30 cellular contexts compared by ENCODE assay signal in genomic region chr1:182556279-182556678, GRCh38. TPM values are rescaled to one million over a fixed set of nuclear protein-coding genes. Genes with fewer than 3 reads are reported as not detected.
DNase-seq lines count a peak whose midpoint lies in the region; ATAC-seq lines count a peak whose summit lies in the region.
"Had no signal": no experiment of that assay in that cellular context is flagged by ENCODE, and none has a peak within 500 bp of the region (broad histone marks: within the 10 kb centered on the region; RNA-seq: fewer than 3 reads in every experiment).

No MANE protein-coding gene starts in this region.

- no peak overlapping the region for H4K5ac ChIP-seq in mesendoderm (ENCODE audit: low read length)

- H3K4me1 Mint-ChIP-seq in activated T-helper 17 cell treated with anti-CD3 and anti-CD28 coated beads, Interleukin-2, amount 50 U/mL, for 72 hours = no peaks in the 10 kb centered on the region
- H3K4me1 Mint-ChIP-seq in stimulated activated memory B cell treated with anti-CD40 and anti-IgM and Interleukin-4, amounts not matched to agents 10 μg/mL and 1 μg/mL and 100 μg/mL, for 72 hours = no peaks in the 10 kb centered on the region
- H3K4me1 Mint-ChIP-seq: activated B cell treated with CpG ODN at 0.5 μM for 24 hours; CD4-positive, alpha-beta memory T cell; neural crest cell had no signal

- H2BK15ac ChIP-seq in mesendoderm (replicated peaks; ENCODE audit: low read depth) = no peak overlapping the region

- H3K27me3 ChIP-seq in BLaER1 treated with 17β-estradiol and CSF1 and Interleukin-3, amounts not matched to agents 10 nM and 100 nM = no peaks in the 10 kb centered on the region
- H3K27me3 ChIP-seq in GM23248 (replicated peaks; ENCODE audit: insufficient read depth) (no peaks in the 10 kb centered on the region), mesendoderm (ENCODE audit: insufficient read depth, low read length, poor library complexity) (no peaks in the 10 kb centered on the region)
- H3K27me3 ChIP-seq: adrenal gland, colonic mucosa, esophagus squamous epithelium, gastrocnemius medialis, right lobe of liver, thyroid gland had no signal

- in situ Hi-C loops in GM23248 (cut with MboI) = no loop called here

- H3K27me3 Mint-ChIP-seq in activated T-helper 17 cell treated with anti-CD3 and anti-CD28 coated beads, Interleukin-2, amount 50 U/mL, for 72 hours = peaks cover 11% of the 10 kb centered on the region
- H3K27me3 Mint-ChIP-seq in stimulated activated memory B cell treated with anti-CD40 and anti-IgM and Interleukin-4, amounts not matched to agents 10 μg/mL and 1 μg/mL and 100 μg/mL, for 72 hours = no peaks in the 10 kb centered on the region
- H3K27me3 Mint-ChIP-seq: activated B cell treated with CpG ODN at 0.5 μM for 24 hours; stimulated activated naive CD8-positive, alpha-beta T cell treated with anti-CD3 and anti-CD28 coated beads, Interleukin-15, Interleukin-2, amounts not matched to agents 100 ng/mL and 50 ng/mL, for 24 hours had no signal

- H3K56ac ChIP-seq in mesendoderm (ENCODE audit: low read length) = no peak overlapping the region

- no peaks in the 10 kb centered on the region for H3K79me1 ChIP-seq in mesendoderm (ENCODE audit: low read length)

- no peak overlapping the region for H3K9ac ChIP-seq in BLaER1 treated with 17β-estradiol and CSF1 and Interleukin-3, amounts not matched to agents 10 nM and 100 nM
- no peak overlapping the region for H3K9ac ChIP-seq in GM23248
- H3K9ac ChIP-seq in mesendoderm (ENCODE audit: low read length) = no peak overlapping the region

- no peak overlapping the region for H2AK5ac ChIP-seq in mesendoderm (ENCODE audit: low read length)

- ATAC-seq in activated T-helper 17 cell treated with anti-CD3 and anti-CD28 coated beads, Interleukin-2, amount 50 U/mL, for 72 hours (replicated peaks) = peak; percentile 59
- no peak for ATAC-seq in GM21529 (IDR thresholded peaks at IDR 0.05; ENCODE audit: unreplicated experiment)
- no peak for ATAC-seq in stimulated activated memory B cell treated with anti-CD40 and anti-IgM and Interleukin-4, amounts not matched to agents 10 μg/mL and 1 μg/mL and 100 μg/mL, for 72 hours
- ATAC-seq: mucosa of descending colon, right lobe of liver had no signal

- no peaks in the 10 kb centered on the region for H4K20me1 ChIP-seq in BLaER1 treated with 17β-estradiol and CSF1 and Interleukin-3, amounts not matched to agents 10 nM and 100 nM
- no peaks in the 10 kb centered on the region for H4K20me1 ChIP-seq in GM23248 (ENCODE audit: insufficient read depth)

- no peak overlapping the region for H3K23ac ChIP-seq in mesendoderm (ENCODE audit: low read length)

- no peaks in the 10 kb centered on the region for H3F3A ChIP-seq in GM23248 (ENCODE audit: insufficient read depth)

- H3K4me2 ChIP-seq in BLaER1 treated with 17β-estradiol and CSF1 and Interleukin-3, amounts not matched to agents 10 nM and 100 nM = peak overlapping the region in 8 of 11 experiments; percentile 32 to 61 (median 46); a peak in 14 of 22 replicates
- H3K4me2 ChIP-seq in GM23248 (ENCODE audit: unreplicated experiment) (no peak overlapping the region), mesendoderm (ENCODE audit: low read length) (no peak overlapping the region)

- no peak overlapping the region for H3K4me3 Mint-ChIP-seq in activated T-helper 17 cell treated with anti-CD3 and anti-CD28 coated beads, Interleukin-2, amount 50 U/mL, for 72 hours
- H3K4me3 Mint-ChIP-seq in stimulated activated memory B cell treated with anti-CD40 and anti-IgM and Interleukin-4, amounts not matched to agents 10 μg/mL and 1 μg/mL and 100 μg/mL, for 72 hours = no peak overlapping the region
- H3K4me3 Mint-ChIP-seq: activated B cell treated with CpG ODN at 0.5 μM for 24 hours; CD4-positive, alpha-beta memory T cell; neural crest cell; stimulated activated naive CD8-positive, alpha-beta T cell treated with anti-CD3 and anti-CD28 coated beads, Interleukin-15, Interleukin-2, amounts not matched to agents 100 ng/mL and 50 ng/mL, for 24 hours had no signal

- no peak overlapping the region for H2BK5ac ChIP-seq in mesendoderm (ENCODE audit: low read length)

- H3K4me3 ChIP-seq in BLaER1 treated with 17β-estradiol and CSF1 and Interleukin-3, amounts not matched to agents 10 nM and 100 nM = no peak overlapping the region
- H3K4me3 ChIP-seq in GM23248 (no peak overlapping the region), mesendoderm (ENCODE audit: low read length) (no peak overlapping the region)
- H3K4me3 ChIP-seq: adrenal gland, colonic mucosa, esophagus squamous epithelium, gastrocnemius medialis, mucosa of descending colon, right lobe of liver, thyroid gland had no signal

- H3K36me3 ChIP-seq in BLaER1 treated with 17β-estradiol and CSF1 and Interleukin-3, amounts not matched to agents 10 nM and 100 nM = no peaks in the 10 kb centered on the region
- H3K36me3 ChIP-seq in GM23248 (ENCODE audit: low read depth) (no peaks in the 10 kb centered on the region), mesendoderm (ENCODE audit: control insufficient read depth, insufficient read depth, low read length) (no peaks in the 10 kb centered on the region)
- H3K36me3 ChIP-seq: adrenal gland, colonic mucosa, esophagus squamous epithelium, gastrocnemius medialis, right lobe of liver, thyroid gland had no signal

- peaks cover 0 to 41% (median 30%) of the 10 kb centered on the region in 10 experiments; a peak in 15 of 20 replicates for H3K4me1 ChIP-seq in BLaER1 treated with 17β-estradiol and CSF1 and Interleukin-3, amounts not matched to agents 10 nM and 100 nM
- H3K4me1 ChIP-seq in GM23248 (ENCODE audit: insufficient read depth) (no peaks in the 10 kb centered on the region), mesendoderm (ENCODE audit: control insufficient read depth, low read depth, low read length) (peaks cover 2% of the 10 kb centered on the region)
- H3K4me1 ChIP-seq: adrenal gland, colonic mucosa, esophagus squamous epithelium, gastrocnemius medialis, right lobe of liver, thyroid gland had no signal

- peak overlapping the region in 4 of 11 experiments; percentile 6 to 58 (median 42); a peak in 4 of 22 replicates for H3K27ac ChIP-seq in BLaER1 treated with 17β-estradiol and CSF1 and Interleukin-3, amounts not matched to agents 10 nM and 100 nM
- no peak overlapping the region for H3K27ac ChIP-seq in GM23248
- H3K27ac ChIP-seq in mesendoderm (ENCODE audit: low read depth, low read length) = no peak overlapping the region
- H3K27ac ChIP-seq: adrenal gland, colonic mucosa, esophagus squamous epithelium, gastrocnemius medialis, right lobe of liver, thyroid gland had no signal

- H2AFZ ChIP-seq in GM23248 = no peak overlapping the region

- H3K79me2 ChIP-seq in GM23248 (ENCODE audit: insufficient read depth) (no peaks in the 10 kb centered on the region), mesendoderm (ENCODE audit: control insufficient read depth, insufficient read depth, low read length) (no peaks in the 10 kb centered on the region)

- H4K8ac ChIP-seq in mesendoderm (ENCODE audit: low read depth, low read length) = no peak overlapping the region

- H3K4ac ChIP-seq in mesendoderm (ENCODE audit: low read depth, low read length) = no peak overlapping the region

- peaks cover 9 to 19% (median 12%) of the 10 kb centered on the region in 11 experiments; a peak in 21 of 22 replicates for H3K9me3 ChIP-seq in BLaER1 treated with 17β-estradiol and CSF1 and Interleukin-3, amounts not matched to agents 10 nM and 100 nM (replicated peaks in 1 of 11)
- H3K9me3 ChIP-seq in GM23248 (ENCODE audit: low read depth) = no peaks in the 10 kb centered on the region
- H3K9me3 ChIP-seq: adrenal gland, colonic mucosa, gastrocnemius medialis, right lobe of liver, thyroid gland had no signal

- no peak overlapping the region for H3K18ac ChIP-seq in mesendoderm (ENCODE audit: low read length)

- H3K27ac Mint-ChIP-seq in activated T-helper 17 cell treated with anti-CD3 and anti-CD28 coated beads, Interleukin-2, amount 50 U/mL, for 72 hours = no peak overlapping the region
- H3K27ac Mint-ChIP-seq in stimulated activated memory B cell treated with anti-CD40 and anti-IgM and Interleukin-4, amounts not matched to agents 10 μg/mL and 1 μg/mL and 100 μg/mL, for 72 hours = no peak overlapping the region
- H3K27ac Mint-ChIP-seq: activated B cell treated with CpG ODN at 0.5 μM for 24 hours; CD4-positive, alpha-beta memory T cell; stimulated activated naive CD8-positive, alpha-beta T cell treated with anti-CD3 and anti-CD28 coated beads, Interleukin-15, Interleukin-2, amounts not matched to agents 100 ng/mL and 50 ng/mL, for 24 hours had no signal

- H2BK120ac ChIP-seq in mesendoderm (ENCODE audit: low read depth, low read length) = no peak overlapping the region

- H3K36me3 Mint-ChIP-seq in activated T-helper 17 cell treated with anti-CD3 and anti-CD28 coated beads, Interleukin-2, amount 50 U/mL, for 72 hours (ENCODE audit: low read depth) = no peaks in the 10 kb centered on the region
- no peaks in the 10 kb centered on the region for H3K36me3 Mint-ChIP-seq in stimulated activated memory B cell treated with anti-CD40 and anti-IgM and Interleukin-4, amounts not matched to agents 10 μg/mL and 1 μg/mL and 100 μg/mL, for 72 hours

- no peaks in the 10 kb centered on the region for H3K9me3 Mint-ChIP-seq in activated T-helper 17 cell treated with anti-CD3 and anti-CD28 coated beads, Interleukin-2, amount 50 U/mL, for 72 hours
- peaks cover 8% of the 10 kb centered on the region for H3K9me3 Mint-ChIP-seq in stimulated activated memory B cell treated with anti-CD40 and anti-IgM and Interleukin-4, amounts not matched to agents 10 μg/mL and 1 μg/mL and 100 μg/mL, for 72 hours
- H3K9me3 Mint-ChIP-seq: neural crest cell; stimulated activated naive CD8-positive, alpha-beta T cell treated with anti-CD3 and anti-CD28 coated beads, Interleukin-15, Interleukin-2, amounts not matched to agents 100 ng/mL and 50 ng/mL, for 24 hours had no signal

- DNase-seq in GM23248 (peak; percentile 19), mesendoderm (peak; percentile 53), SKM-1 treated with dmso at 0.1 percent for 144 hours (lab: John Stamatoyannopoulos, UW; ENCODE audit: unreplicated experiment) (no peak)
- DNase-seq: activated B cell treated with CpG ODN at 0.5 μM for 24 hours; activated CD4-positive, alpha-beta T cell treated with anti-CD3 and anti-CD28 coated beads, Interleukin-2, amount 50 U/mL, for 48 hours; activated T-cell treated with anti-CD3 and anti-CD28 coated beads for 4 hours; adrenal gland; CD4-positive, alpha-beta memory T cell; colonic mucosa; effector memory CD4-positive, alpha-beta T cell; esophagus squamous epithelium; gastrocnemius medialis; hippocampal formation; Karpas-422; mucosa of descending colon; NCI-H1048; NCI-H1930; NCI-H2227 treated with DMSO at 0.1 percent for 48 hours; OCI-M1; right lobe of liver; Right ventricle myocardium superior; stimulated activated CD4-positive, alpha-beta T cell treated with anti-CD3 and anti-CD28 coated beads, Interleukin-4, amount 100 ng/mL, for 4 hours; T-helper 9 cell; thyroid gland had no signal

- no peaks in the 10 kb centered on the region for H3K9me2 ChIP-seq in GM23248 (ENCODE audit: insufficient read depth)

RNA-seq across cellular contexts. Expression of gene RNASEL, which starts 32.8 kb away (rescaled TPM):
- 7.1 and 10.1 TPM in 2 replicates for total RNA-seq in GM23248 (2014; rRNA removed; shearing (Covaris generic))
- 7.9 and 9.7 TPM in 2 replicates for polyA plus RNA-seq in GM23248 (2016; fragmentation: Nextera tagmentation; extraction: Ambion mirVana)
- total RNA-seq in activated T-helper 17 cell treated with anti-CD3 and anti-CD28 coated beads, Interleukin-2, amount 50 U/mL, for 72 hours = 1 to 10 TPM; 2.7 to 8.4 TPM
- polyA plus RNA-seq in mesendoderm (2013, experiment 1 of 2) = 0.62 TPM
- polyA plus RNA-seq in mesendoderm (2013, experiment 2 of 2) = 0.64 TPM

RNA-seq across cellular contexts. Expression of gene RGS16, which starts 47.9 kb away (rescaled TPM):
- total RNA-seq in GM23248 (2014; rRNA removed; shearing (Covaris generic)) = 0.11 and 0.89 TPM in 2 replicates
- 0.33 and 0.41 TPM in 2 replicates for polyA plus RNA-seq in GM23248 (2016; fragmentation: Nextera tagmentation; extraction: Ambion mirVana)
- total RNA-seq in activated T-helper 17 cell treated with anti-CD3 and anti-CD28 coated beads, Interleukin-2, amount 50 U/mL, for 72 hours = 10 to 100 TPM in 1 of 2 donors, 1 to 10 TPM in 1; 9.7 to 32.1 TPM
- polyA plus RNA-seq in mesendoderm (2013, experiment 1 of 2) = 44.1 TPM
- polyA plus RNA-seq in mesendoderm (2013, experiment 2 of 2) = 42.9 TPM

Comparison
In these comparisons a context has a peak if more than half of its experiments do, and no peak if none do; other contexts are left out.
1. H3K4me2 ChIP-seq: peak in BLaER1 treated with 17β-estradiol and CSF1 and Interleukin-3, amounts not matched to agents 10 nM and 100 nM (8 of 11); none in GM23248 (single experiment) and mesendoderm (single experiment).